In the genomic region with DNA sequence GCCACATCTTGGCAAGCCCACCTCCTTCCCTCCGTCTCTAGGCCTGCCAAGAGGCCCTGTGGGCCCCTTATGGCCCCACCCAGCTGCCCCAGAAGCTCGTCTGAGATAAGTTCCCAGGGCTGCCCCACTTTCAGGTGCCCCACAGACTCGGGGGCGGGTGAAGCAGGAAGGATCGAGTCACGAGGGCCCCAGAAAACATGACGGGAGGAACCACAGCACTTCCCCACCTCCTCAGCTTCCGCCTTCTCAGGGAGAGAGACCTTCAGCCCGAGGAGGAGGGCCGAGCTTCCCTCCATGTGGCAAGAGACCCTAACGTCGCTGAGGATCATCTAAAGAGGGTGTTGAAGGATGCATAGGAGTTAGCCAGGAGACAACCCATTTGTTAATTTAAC, we compare ENCODE assay signal across 8 cellular contexts. TPM values are rescaled to one million over a fixed set of nuclear protein-coding genes. Genes with fewer than 3 reads are reported as not detected.
DNase-seq lines count a peak whose midpoint lies in the region; ATAC-seq lines count a peak whose summit lies in the region.

No MANE protein-coding gene starts in this region.

- ATAC-seq in HG02759 (IDR thresholded peaks at IDR 0.05; ENCODE audit: unreplicated experiment) (peak; percentile 44), GM19452 (IDR thresholded peaks at IDR 0.05; ENCODE audit: unreplicated experiment) (no peak)

- no peaks in the 10 kb centered on the region for H3K27me3 ChIP-seq in esophagus (ENCODE audit: control insufficient read depth in 1 of 2, insufficient read depth in 2 of 2, low read length in 2 of 2)

- peaks cover 0 to 2% of the 10 kb centered on the region in 2 donors for H3K4me1 ChIP-seq in esophagus (ENCODE audit: control insufficient read depth in 2 of 2, insufficient read depth in 2 of 2, low read length in 1 of 2)

- peak overlapping the region; percentile 43 to 62 for H3K27ac ChIP-seq in esophagus (ENCODE audit: low read depth in 2 of 2, low read length in 1 of 2)

- DNase-seq in activated CD4-positive, alpha-beta T cell treated with anti-CD3 and anti-CD28 coated beads, Interleukin-2, amount 50 U/mL, for 24 hours (ENCODE audit: low read depth in 1 of 2, low spot score in 1 of 2): peak; percentile 60 to 80
- DNase-seq in stimulated activated CD4-positive, alpha-beta T cell treated with anti-CD3 and anti-CD28 coated beads, TNF-alpha, amount 100 ng/mL, for 1 hour (ENCODE audit: low read depth in 3 of 3, low spot score in 1 of 3): peak; percentile 61 to 66 (median 64)
- DNase-seq in iPS-NIHi7 (ENCODE audit: extremely low spot score) (no peak), A172 (ENCODE audit: low spot score) (no peak), glomerular visceral epithelial cell (ENCODE audit: extremely low spot score) (no peak)

- H3K36me3 ChIP-seq in esophagus (ENCODE audit: control insufficient read depth in 2 of 2, insufficient read depth in 2 of 2, low read length in 1 of 2): no peaks in the 10 kb centered on the region

- no peaks in the 10 kb centered on the region for H3K9me3 ChIP-seq in esophagus (ENCODE audit: control insufficient read depth in 2 of 2, insufficient read depth in 1 of 2, low read depth in 1 of 2, low read length in 1 of 2)

- no peak overlapping the region for H3K4me3 ChIP-seq in esophagus (ENCODE audit: low read depth in 1 of 2, low read length in 2 of 2)

- 52 to 61% methylated on average over 12 of the region's 12 CpGs for WGBS in esophagus, 2 donors

RNA-seq across cellular contexts. Expression of a gene that starts 4.5 kb away (rescaled TPM):
- polyA plus RNA-seq in esophagus: under 1 TPM; 0.40 to 0.51 TPM
- 0.93 TPM in 1 of 2 replicates, not detected in the other for total RNA-seq in A172 (2014; rRNA removed; shearing (Covaris generic))

RNA-seq across cellular contexts. Expression of a gene that starts 6.4 kb away (rescaled TPM):
- polyA plus RNA-seq in esophagus: 1 to 10 TPM; 1.5 to 2.5 TPM
- total RNA-seq in A172 (2014; rRNA removed; shearing (Covaris generic)): 2.7 and 3.0 TPM in 2 replicates

Comparison
In these comparisons a context has a peak if more than half of its experiments do, and no peak if none do; other contexts are left out.
1. DNase-seq: peak in activated CD4-positive, alpha-beta T cell treated with anti-CD3 and anti-CD28 coated beads, Interleukin-2, amount 50 U/mL, for 24 hours (2 of 2) and stimulated activated CD4-positive, alpha-beta T cell treated with anti-CD3 and anti-CD28 coated beads, TNF-alpha, amount 100 ng/mL, for 1 hour (3 of 3); none in iPS-NIHi7 (single experiment), A172 (single experiment) and glomerular visceral epithelial cell (single experiment).